Comparison of ENCODE assay signal across 3 cellular contexts in genomic region chr2:139730197-139730596, GRCh38.
TF ChIP-seq lines count a peak whose summit lies in the region.

No MANE protein-coding gene starts in this region.

TF ChIP-seq in HepG2, 621 proteins besides CTCF, POLR2A, EP300 and RAD21:
- TF ChIP-seq MAFK (conservative IDR thresholded peaks at IDR 0.05 in 1 of 2, IDR thresholded peaks at IDR 0.05 in 1 of 2; ENCODE audit: low read length in 2 of 2) = peak; percentile 17 to 36; a peak in 2 of 4 replicates
- no peak for TF ChIP-seq SRY (CRISPR knock-in tag; IDR thresholded peaks at IDR 0.05)
- no peak for TF ChIP-seq ZNF883 (CRISPR knock-in tag; IDR thresholded peaks at IDR 0.05; ENCODE audit: not compliant biosample characterization)
- TF ChIP-seq NFE2L2 (IDR thresholded peaks at IDR 0.05; ENCODE audit: low read length) = peak; percentile 60; the same call in 1 of the 2 replicates
- no peak for TF ChIP-seq ZNF138 (CRISPR knock-in tag; IDR thresholded peaks at IDR 0.05; ENCODE audit: low read depth)
- no peak for TF ChIP-seq SP2 (CRISPR knock-in tag; IDR thresholded peaks at IDR 0.05)
- no peak for TF ChIP-seq BRF2 (CRISPR knock-in tag; IDR thresholded peaks at IDR 0.05)
- TF ChIP-seq ZFP1 (CRISPR knock-in tag; IDR thresholded peaks at IDR 0.05) = no peak
- peak; percentile 41; the same call in 1 of the 2 replicates for TF ChIP-seq MAFF (IDR thresholded peaks at IDR 0.05; ENCODE audit: low read depth, low read length)

TF ChIP-seq in IMR-90, 13 proteins besides CTCF, POLR2A, EP300 and RAD21:
- TF ChIP-seq RFX5 (IDR thresholded peaks at IDR 0.05; ENCODE audit: low read depth, low read length) (no peak), NFE2L2 (IDR thresholded peaks at IDR 0.05; ENCODE audit: low read depth, low read length) (0 out of 2 replicates have a peak, but pooled peaks have one; percentile 4)

TF ChIP-seq in H1, 55 proteins besides CTCF, POLR2A, EP300 and RAD21:
- TF ChIP-seq MAFK (IDR thresholded peaks at IDR 0.05; ENCODE audit: low read depth, low read length) = peak; percentile 54
- no peak for TF ChIP-seq SRF (IDR thresholded peaks at IDR 0.05; ENCODE audit: low read depth, low read length)
- no peak for TF ChIP-seq KDM1A (IDR thresholded peaks at IDR 0.05; ENCODE audit: borderline replicate concordance, low read length)
- no peak for TF ChIP-seq ZNF274 (IDR thresholded peaks at IDR 0.05; ENCODE audit: borderline replicate concordance, extremely low read depth, low read length)
- no peak for TF ChIP-seq POU5F1 (IDR thresholded peaks at IDR 0.05; ENCODE audit: low read depth, low read length)
- no peak for TF ChIP-seq ASH2L (IDR thresholded peaks at IDR 0.05; ENCODE audit: low read length)
- TF ChIP-seq ATF3 (IDR thresholded peaks at IDR 0.05; ENCODE audit: insufficient read depth, low read depth, low read length) = no peak
- TF ChIP-seq POLR2AphosphoS5 (IDR thresholded peaks at IDR 0.05; ENCODE audit: low read depth, low read length) = no peak
